1 cellular context compared by ENCODE assay signal in genomic region chr9:15417626-15418025, GRCh38.
TF ChIP-seq lines count a peak whose summit lies in the region.

No MANE protein-coding gene starts in this region.

TF ChIP-seq in GM23338, 12 proteins besides CTCF, POLR2A, EP300 and RAD21 (continued from another document):
- TF ChIP-seq ZNF462 (CRISPR knock-in tag; IDR thresholded peaks at IDR 0.05) (no peak), STAT1 (IDR thresholded peaks at IDR 0.05; ENCODE audit: unreplicated experiment) (no peak), NANOG (IDR thresholded peaks at IDR 0.05; ENCODE audit: borderline replicate concordance) (no peak), POLR2AphosphoS5 (IDR thresholded peaks at IDR 0.05; ENCODE audit: low read depth) (no peak), ZNF331 (CRISPR knock-in tag; IDR thresholded peaks at IDR 0.05; ENCODE audit: low read depth) (no peak), ZNF114 (CRISPR knock-in tag; IDR thresholded peaks at IDR 0.05) (no peak), CREB1 (CRISPR knock-in tag; IDR thresholded peaks at IDR 0.05; ENCODE audit: low read depth) (no peak)
